Comparison of ENCODE assay signal across 16 cellular contexts in the genomic region with DNA sequence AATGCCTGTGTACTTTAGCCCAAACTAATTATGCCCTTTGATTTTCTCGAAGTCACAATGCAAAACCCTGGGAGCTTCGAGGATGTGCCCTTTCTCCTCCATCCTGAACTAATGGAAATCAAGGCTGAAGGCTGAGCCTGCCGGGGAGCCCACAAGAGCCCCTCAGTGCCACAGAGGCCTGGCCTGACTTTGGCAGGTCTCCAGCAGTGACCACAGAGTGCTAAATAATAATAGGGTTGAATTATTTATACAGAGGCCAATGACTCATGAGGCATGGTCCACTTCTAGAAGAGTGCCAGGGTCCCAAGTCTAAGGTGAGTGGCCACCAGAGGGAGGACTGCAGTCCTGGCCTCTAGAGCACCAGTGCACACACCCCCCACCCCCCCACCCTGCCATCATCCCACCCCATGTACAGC. TPM values are rescaled to one million over a fixed set of nuclear protein-coding genes. Genes with fewer than 3 reads are reported as not detected.
DNase-seq lines count a peak whose midpoint lies in the region; ATAC-seq and TF ChIP-seq lines count a peak whose summit lies in the region.
"Had no signal": no experiment of that assay in that cellular context is flagged by ENCODE, and none has a peak within 500 bp of the region (broad histone marks: within the 10 kb centered on the region; RNA-seq: fewer than 3 reads in every experiment).

No MANE protein-coding gene starts in this region.

- H3K4me3 ChIP-seq in esophagus squamous epithelium (no peak overlapping the region), smooth muscle cell (no peak overlapping the region)
- H3K4me3 ChIP-seq: dorsolateral prefrontal cortex, right atrium auricular region had no signal

- intact Hi-C loops in esophagus squamous epithelium (cut with DNase I): no loop called here

- H3K4me1 ChIP-seq in esophagus squamous epithelium: peaks cover 0 to 23% (median 0%) of the 10 kb centered on the region in 3 donors
- H3K4me1 ChIP-seq in smooth muscle cell (ENCODE audit: low read depth): no peaks in the 10 kb centered on the region
- H3K4me1 ChIP-seq: right atrium auricular region had no signal

- H3K9me3 ChIP-seq in esophagus squamous epithelium: no peaks in the 10 kb centered on the region
- H3K9me3 ChIP-seq in smooth muscle cell (replicated peaks; ENCODE audit: low read depth): no peaks in the 10 kb centered on the region
- H3K9me3 ChIP-seq: right atrium auricular region had no signal

- 41 to 67% methylated on average over 2 to 3 of the region's 3 CpGs for WGBS in esophagus squamous epithelium, 2 donors
- WGBS in smooth muscle cell (ENCODE audit: low lambda C conversion rate): 84% methylated on average over 3 of the region's 3 CpGs

- peak; percentile 37 for DNase-seq in EH (ENCODE audit: low read depth)
- DNase-seq in NCI-H1417 treated with DMSO at 0.1 percent for 48 hours (lab: John Stamatoyannopoulos, UW): peak; percentile 21
- DNase-seq in astrocyte of the hippocampus (ENCODE audit: low read depth, low spot score): peak; percentile 82
- DNase-seq in myocyte (ENCODE audit: low read depth): peak; percentile 74
- DNase-seq in Ammon's horn (ENCODE audit: low spot score): no peak
- DNase-seq in esophagus squamous epithelium (lab: John Stamatoyannopoulos, UW): no peak
- no peak for DNase-seq in smooth muscle cell (lab: John Stamatoyannopoulos, UW; ENCODE audit: unreplicated experiment)
- DNase-seq: activated CD4-positive, CD25-positive, alpha-beta regulatory T cell treated with anti-CD3 and anti-CD28 coated beads, Interleukin-2, amount 50 U/mL, for 72 hours; activated T-cell treated with anti-CD3 and anti-CD28 coated beads, Interleukin-2, amount 50 U/mL, for 72 hours; dorsolateral prefrontal cortex; naive B cell; NCI-H187; T-cell had no signal

- no peak overlapping the region for H3K4me2 ChIP-seq in smooth muscle cell

- no peak overlapping the region for H3K9ac ChIP-seq in smooth muscle cell (ENCODE audit: low read depth)

- no peak for TF ChIP-seq POLR2A in esophagus squamous epithelium (IDR thresholded peaks at IDR 0.05)

- H4K20me1 ChIP-seq in smooth muscle cell (ENCODE audit: low read depth): no peaks in the 10 kb centered on the region

- no peaks in the 10 kb centered on the region for H3F3A ChIP-seq in smooth muscle cell (ENCODE audit: low read depth)

- H2AFZ ChIP-seq in smooth muscle cell (ENCODE audit: low read depth): no peak overlapping the region

- no peak for ATAC-seq in GM21737 (IDR thresholded peaks at IDR 0.05; ENCODE audit: unreplicated experiment)
- ATAC-seq: activated T-cell treated with anti-CD3 and anti-CD28 coated beads, Interleukin-2, amount 50 U/mL, for 72 hours; T-cell had no signal

- H3K79me2 ChIP-seq in smooth muscle cell (ENCODE audit: low read depth): no peaks in the 10 kb centered on the region

- H3K36me3 ChIP-seq in esophagus squamous epithelium: no peaks in the 10 kb centered on the region
- no peaks in the 10 kb centered on the region for H3K36me3 ChIP-seq in smooth muscle cell (ENCODE audit: low read depth)
- H3K36me3 ChIP-seq: right atrium auricular region had no signal

- no peak for TF ChIP-seq CTCF in esophagus squamous epithelium (IDR thresholded peaks at IDR 0.05)
- TF ChIP-seq CTCF in smooth muscle cell (IDR thresholded peaks at IDR 0.05; ENCODE audit: borderline replicate concordance, insufficient read depth, poor library complexity, severe bottlenecking): no peak

- H3K27me3 ChIP-seq in esophagus squamous epithelium: peaks cover 0 to 78% (median 0%) of the 10 kb centered on the region in 4 donors
- peaks cover 34% of the 10 kb centered on the region for H3K27me3 ChIP-seq in smooth muscle cell (ENCODE audit: low read depth)
- H3K27me3 ChIP-seq: right atrium auricular region had no signal

- H3K27ac ChIP-seq in esophagus squamous epithelium (no peak overlapping the region), smooth muscle cell (ENCODE audit: low read depth) (no peak overlapping the region)
- H3K27ac ChIP-seq: C4-2B, right atrium auricular region had no signal

RNA-seq across cellular contexts. Expression of a gene that starts 19.1 kb away (rescaled TPM):
- total RNA-seq in myocyte: 13.4 and 16.5 TPM in 2 replicates
- 5.0 TPM for polyA plus RNA-seq in myocyte (2012)
- 10 to 100 TPM; 20.4 to 26.1 (median 22.9) TPM for total RNA-seq in esophagus squamous epithelium
- total RNA-seq in smooth muscle cell: 26.6 and 30.7 TPM in 2 replicates
- 7.7 and 8.3 TPM in 2 replicates for polyA plus RNA-seq in smooth muscle cell

Comparison
In these comparisons a context has a peak if more than half of its experiments do, and no peak if none do; other contexts are left out.
1. DNase-seq: peak in EH (single experiment), NCI-H1417 treated with DMSO at 0.1 percent for 48 hours (single experiment), astrocyte of the hippocampus (single experiment) and myocyte (single experiment); none in Ammon's horn (single experiment), esophagus squamous epithelium (single experiment) and smooth muscle cell (single experiment).